Comparison of ENCODE assay signal across 22 cellular contexts in the genomic region with DNA sequence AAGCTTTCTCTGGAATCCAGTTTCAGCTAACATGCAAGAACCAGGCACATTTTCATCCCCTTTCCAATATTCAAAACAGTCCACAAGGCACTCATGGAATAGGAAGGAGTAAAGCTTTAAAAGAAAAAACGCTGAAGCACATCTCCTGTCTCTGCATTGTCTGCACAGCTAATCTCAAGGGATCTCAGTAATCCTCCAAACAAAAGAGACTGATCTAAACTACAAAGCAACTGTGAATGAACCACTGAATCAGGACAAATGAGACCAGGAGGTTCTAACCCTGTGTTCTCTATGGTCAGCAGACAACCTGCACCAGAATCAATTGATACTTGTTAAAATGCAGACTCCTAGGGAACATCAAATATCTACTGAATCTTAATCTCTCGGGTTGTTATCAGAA.
"Had no signal": no experiment of that assay in that cellular context is flagged by ENCODE, and none has a peak within 500 bp of the region (broad histone marks: within the 10 kb centered on the region; RNA-seq: fewer than 3 reads in every experiment).

No MANE protein-coding gene starts in this region.

- H3K4me3 Mint-ChIP-seq: natural killer cell; stimulated activated naive CD8-positive, alpha-beta T cell treated with anti-CD3 and anti-CD28 coated beads, Interleukin-15, amount 100 ng/mL, for 72 hours had no signal

- H3K4me1 ChIP-seq: esophagus squamous epithelium, lower lobe of right lung, parathyroid adenoma, suprapubic skin, transverse colon, upper lobe of right lung, uterus had no signal

- H3K36me3 Mint-ChIP-seq: natural killer cell had no signal

- H3K27ac Mint-ChIP-seq: natural killer cell; progenitor cell of endocrine pancreas; stimulated activated naive CD8-positive, alpha-beta T cell treated with anti-CD3 and anti-CD28 coated beads, Interleukin-15, amount 100 ng/mL, for 72 hours had no signal

- H2AFZ ChIP-seq: parathyroid adenoma had no signal

- H3K9me3 Mint-ChIP-seq: natural killer cell; stimulated activated naive CD8-positive, alpha-beta T cell treated with anti-CD3 and anti-CD28 coated beads, Interleukin-15, amount 100 ng/mL, for 72 hours had no signal

- H3K4me1 Mint-ChIP-seq: stimulated activated naive CD8-positive, alpha-beta T cell treated with anti-CD3 and anti-CD28 coated beads, Interleukin-15, amount 100 ng/mL, for 72 hours had no signal

- ATAC-seq: left ventricle myocardium superior; lower lobe of right lung; natural killer cell; stimulated activated naive CD8-positive, alpha-beta T cell treated with anti-CD3 and anti-CD28 coated beads, Interleukin-15, amount 100 ng/mL, for 72 hours; upper lobe of right lung had no signal

- H3K36me3 ChIP-seq: esophagus squamous epithelium, lower lobe of right lung, right lobe of liver, suprapubic skin, transverse colon, upper lobe of right lung, uterus had no signal

- H3K9me3 ChIP-seq: esophagus squamous epithelium, lower lobe of right lung, right lobe of liver, suprapubic skin, transverse colon, upper lobe of right lung, uterus had no signal

- H3K27me3 ChIP-seq: esophagus squamous epithelium, right lobe of liver, suprapubic skin, transverse colon, upper lobe of right lung, uterus had no signal

- H3K27ac ChIP-seq: coronary artery, esophagus squamous epithelium, lower lobe of right lung, parathyroid adenoma, right lobe of liver, suprapubic skin, transverse colon, upper lobe of right lung, uterus had no signal

- H3K4me3 ChIP-seq: coronary artery, esophagus squamous epithelium, lower lobe of right lung, right lobe of liver, suprapubic skin, transverse colon, upper lobe of right lung, uterus had no signal

- DNase-seq: dermis blood vessel endothelial cell; effector memory CD4-positive, alpha-beta T cell; erythroblast; esophagus squamous epithelium; foreskin melanocyte; hypothalamus; left ventricle myocardium superior; lower lobe of right lung; natural killer cell; right lobe of liver; small intestine; stimulated activated CD4-positive, alpha-beta T cell treated with anti-CD3 and anti-CD28 coated beads, Interleukin-15, amount 100 ng/mL, for 24 hours; stimulated activated CD4-positive, alpha-beta T cell treated with anti-CD3 and anti-CD28 coated beads, Interleukin-2, amount 100 ng/mL, for 48 hours; stimulated activated naive CD4-positive, alpha-beta T cell; stimulated activated naive CD8-positive, alpha-beta T cell treated with anti-CD3 and anti-CD28 coated beads, Interleukin-15, amount 100 ng/mL, for 72 hours; transverse colon; upper lobe of right lung; uterus had no signal

- H3K9ac ChIP-seq: parathyroid adenoma had no signal

- H3K79me2 ChIP-seq: parathyroid adenoma had no signal
